Comparison of ENCODE assay signal across 25 cellular contexts in the genomic region with DNA sequence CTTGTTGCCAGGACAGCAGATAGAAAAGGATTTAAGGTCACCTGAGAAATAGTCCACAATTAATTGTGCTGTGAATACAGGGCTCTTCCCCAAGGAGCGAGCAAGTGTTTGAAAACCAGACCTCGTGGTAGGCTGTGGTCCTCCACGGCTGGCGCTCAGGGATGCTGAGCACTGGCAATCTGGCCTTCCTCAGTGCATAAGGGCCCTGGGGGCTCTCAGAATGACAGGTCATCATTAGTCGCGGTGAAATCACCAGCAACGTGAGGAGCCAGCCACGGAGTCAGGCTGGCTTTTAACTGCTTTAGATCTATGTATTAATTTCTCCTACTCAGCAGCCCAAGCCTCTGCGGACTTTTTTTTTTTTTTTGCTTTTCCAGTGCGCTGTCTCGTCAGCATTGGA.
A peak's percentile ranks its signal among the peaks of the same experiment; 100 is the strongest.
DNase-seq lines count a peak whose midpoint lies in the region; ATAC-seq, FAIRE-seq and TF ChIP-seq lines count a peak whose summit lies in the region.
"Had no signal": no experiment of that assay in that cellular context is flagged by ENCODE, and none has a peak within 500 bp of the region (broad histone marks: within the 10 kb centered on the region; RNA-seq: fewer than 3 reads in every experiment).

No MANE protein-coding gene starts in this region.

- RAD21 ChIA-PET in GM12878 (lab: Charles Lee; ENCODE audit: unreplicated experiment), result interaction anchor here (0.7 kb wide), 1 partner anchor 67 kb away, joined by 3 read pairs; no protein-coding TSS in a partner anchor

- H3K36me3 ChIP-seq in GM23248 (ENCODE audit: low read depth) (no peaks in the 10 kb centered on the region), GM12878 (ENCODE audit: control insufficient read depth in 2 of 2, insufficient read depth in 2 of 2, low read length in 1 of 2) (no peaks in the 10 kb centered on the region)
- H3K36me3 ChIP-seq: heart left ventricle, tibial artery had no signal

- H3K4me1 ChIP-seq in GM23248 (ENCODE audit: insufficient read depth) (peaks cover 30% of the 10 kb centered on the region), GM12878 (ENCODE audit: control insufficient read depth, insufficient read depth, low read length) (no peaks in the 10 kb centered on the region)

- TF ChIP-seq RAD21 in GM12878 (IDR thresholded peaks at IDR 0.05; ENCODE audit: insufficient read depth, low read depth, low read length), result no peak

- CTCF ChIA-PET in GM12878 (lab: Yijun Ruan, JAX), result no interaction called here

- SMC1A ChIA-PET in GM12878 (lab: Charles Lee; ENCODE audit: uncharacterized antibody, unreplicated experiment), result interaction anchor here (1.3 kb wide), 1 partner anchor 16 kb away, joined by 3 read pairs; no protein-coding TSS in a partner anchor

- peaks cover 24% of the 10 kb centered on the region for H3F3A ChIP-seq in GM23248 (ENCODE audit: insufficient read depth)

- no peak for TF ChIP-seq POLR2A in GM12878 (IDR thresholded peaks at IDR 0.05; ENCODE audit: low read depth, low read length)

- H3K27ac Mint-ChIP-seq in mesothelial cell of epicardium, result peak overlapping the region; percentile 34

- no peak overlapping the region for H3K4me3 Mint-ChIP-seq in mesothelial cell of epicardium

- BruUV-seq in GM12878 (replicated peaks; lab: Mats Ljungman, UMichigan), result no TSS peak

- 0 out of 2 replicates have a peak, but pooled peaks cover 12% of the 10 kb centered on the region for H3K79me2 ChIP-seq in GM23248 (ENCODE audit: insufficient read depth)
- H3K79me2 ChIP-seq in GM12878 (ENCODE audit: control insufficient read depth, insufficient read depth, low read length), result no peaks in the 10 kb centered on the region

- in situ Hi-C loops in GM23248 (cut with MboI) (no loop called here), GM12878 (cut with MboI) (no loop called here)

- no peaks in the 10 kb centered on the region for H3K9me2 ChIP-seq in GM23248 (ENCODE audit: insufficient read depth)

- WGBS in GM23248 (ENCODE audit: low coverage in 1 of 2, low lambda C conversion rate in 2 of 2, missing lambda C conversion rate in 2 of 2), 2 experiments, result 75 to 76% methylated on average over 11 of the region's 11 CpGs
- WGBS in GM12878 (ENCODE audit: insufficient coverage, insufficient replicate concordance, low lambda C conversion rate, missing lambda C conversion rate), result 53% methylated on average over 11 of the region's 11 CpGs

- DNase-seq in GM23248, result peak; percentile 39
- peak; percentile 59 for DNase-seq in NCI-H2227 treated with DMSO at 0.1 percent for 48 hours (lab: John Stamatoyannopoulos, UW)
- DNase-seq in GM12878 (ENCODE audit: low read depth, low spot score), result no peak
- no peak for DNase-seq in mesothelial cell of epicardium (ENCODE audit: low spot score in 2 of 2, unreplicated experiment in 2 of 2)
- DNase-seq in NCI-H1694 (lab: John Stamatoyannopoulos, UW), result no peak
- DNase-seq in HuH-7.5 (ENCODE audit: low spot score), result no peak
- DNase-seq: activated CD4-positive, alpha-beta T cell treated with anti-CD3 and anti-CD28 coated beads for 1 hour; activated CD8-positive, alpha-beta memory T cell treated with anti-CD3 and anti-CD28 coated beads for 24 hours; activated naive CD4-positive, alpha-beta T cell treated with anti-CD3 and anti-CD28 coated beads, Interleukin-2, amount 50 U/mL, for 16 hours; activated T-cell treated with anti-CD3 and anti-CD28 coated beads, Interleukin-2, amount 50 U/mL, for 48 hours; Calu3; GF-D8; heart left ventricle; MV-4-11; NCI-H774; stimulated activated naive CD4-positive, alpha-beta T cell treated with Interleukin-2 at 50 U/mL for 16 hours; T1000; tibial artery had no signal

- intact Hi-C loops in GM12878 (cut with micrococcal nuclease; ENCODE audit: unreplicated experiment), result no loop called here

- H2AFZ ChIP-seq in GM23248, result no peak overlapping the region
- H2AFZ ChIP-seq in GM12878 (ENCODE audit: control insufficient read depth, low read depth, low read length), result no peak overlapping the region

- H3K27me3 Mint-ChIP-seq in mesothelial cell of epicardium (ENCODE audit: low read depth), result no peaks in the 10 kb centered on the region

- POLR2A ChIA-PET in GM12878 (lab: Charles Lee), result interaction anchor here (1.4 kb wide), 1 partner anchor 13 kb away, joined by 4 read pairs; no protein-coding TSS in a partner anchor

- peaks cover 55% of the 10 kb centered on the region for H3K4me1 Mint-ChIP-seq in mesothelial cell of epicardium

- ATAC-seq in GM12878 (peak; percentile 24; the same call in 2 of the 3 replicates), HG03342 (IDR thresholded peaks at IDR 0.05; ENCODE audit: unreplicated experiment) (no peak)
- ATAC-seq: HepG2, sciatic nerve had no signal

- FAIRE-seq in GM12878 (lab: Jason Lieb, UNC), result no peak
- FAIRE-seq: colon, GM19239, H54, HepG2 had no signal

- H4K20me1 ChIP-seq in GM23248 (ENCODE audit: insufficient read depth), result no peaks in the 10 kb centered on the region
- H4K20me1 ChIP-seq in GM12878 (ENCODE audit: control insufficient read depth, insufficient read depth), result no peaks in the 10 kb centered on the region

- H3K4me3 ChIP-seq in GM23248 (no peak overlapping the region), GM12878 (no peak overlapping the region)
- H3K4me3 ChIP-seq: heart left ventricle, lung, tibial artery had no signal

- H3K27ac ChIP-seq in GM23248 (no peak overlapping the region), GM12878 (ENCODE audit: control insufficient read depth, insufficient read depth) (no peak overlapping the region)
- H3K27ac ChIP-seq: tibial artery had no signal

- peaks cover 3% of the 10 kb centered on the region for H3K36me3 Mint-ChIP-seq in mesothelial cell of epicardium

- no peak overlapping the region for H3K9ac ChIP-seq in GM23248
- H3K9ac ChIP-seq in GM12878 (ENCODE audit: control insufficient read depth, insufficient read depth, low read length), result no peak overlapping the region

- H3K9me3 ChIP-seq in GM23248 (ENCODE audit: low read depth), result no peaks in the 10 kb centered on the region
- no peaks in the 10 kb centered on the region for H3K9me3 ChIP-seq in GM12878 (replicated peaks; ENCODE audit: control insufficient read depth, insufficient read depth, low read length)
- H3K9me3 ChIP-seq: heart left ventricle, tibial artery had no signal

- H3K27me3 ChIP-seq in GM23248 (replicated peaks; ENCODE audit: insufficient read depth) (no peaks in the 10 kb centered on the region), GM12878 (replicated peaks in 1 of 2; ENCODE audit: control insufficient read depth in 2 of 2, insufficient read depth in 2 of 2, low read length in 1 of 2) (no peaks in the 10 kb centered on the region)
- H3K27me3 ChIP-seq: heart left ventricle, tibial artery had no signal

- TF ChIP-seq EP300 in GM12878 (IDR thresholded peaks at IDR 0.05; ENCODE audit: borderline replicate concordance in 1 of 2, control insufficient read depth in 1 of 2, low read depth in 2 of 2, low read length in 2 of 2), result no peak

- H3K4me2 ChIP-seq in GM23248 (ENCODE audit: unreplicated experiment) (no peak overlapping the region), GM12878 (ENCODE audit: control insufficient read depth, insufficient read depth) (no peak overlapping the region)

- H3K9me3 Mint-ChIP-seq in mesothelial cell of epicardium, result peaks cover 18% of the 10 kb centered on the region

- no peak for TF ChIP-seq CTCF in GM12878 (IDR thresholded peaks at IDR 0.05 in 2 of 3, conservative IDR thresholded peaks at IDR 0.05 in 1 of 3; ENCODE audit: control insufficient read depth in 2 of 3, extremely low read depth in 1 of 3, insufficient read depth in 1 of 3, low read depth in 3 of 3, low read length in 3 of 3)
- no peak for TF ChIP-seq CTCF in mesothelial cell of epicardium (IDR thresholded peaks at IDR 0.05; ENCODE audit: unreplicated experiment)

TF ChIP-seq in GM12878, 131 proteins besides CTCF, POLR2A, EP300 and RAD21:
- TF ChIP-seq EZH2 (IDR thresholded peaks at IDR 0.05; ENCODE audit: borderline replicate concordance, control insufficient read depth, low read depth, low read length) (no peak), MEF2A (IDR thresholded peaks at IDR 0.05; ENCODE audit: insufficient read depth, low read depth, low read length) (no peak)
- TF ChIP-seq, protein P1, sequence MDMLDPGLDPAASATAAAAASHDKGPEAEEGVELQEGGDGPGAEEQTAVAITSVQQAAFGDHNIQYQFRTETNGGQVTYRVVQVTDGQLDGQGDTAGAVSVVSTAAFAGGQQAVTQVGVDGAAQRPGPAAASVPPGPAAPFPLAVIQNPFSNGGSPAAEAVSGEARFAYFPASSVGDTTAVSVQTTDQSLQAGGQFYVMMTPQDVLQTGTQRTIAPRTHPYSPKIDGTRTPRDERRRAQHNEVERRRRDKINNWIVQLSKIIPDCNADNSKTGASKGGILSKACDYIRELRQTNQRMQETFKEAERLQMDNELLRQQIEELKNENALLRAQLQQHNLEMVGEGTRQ (IDR thresholded peaks at IDR 0.05; ENCODE audit: borderline replicate concordance, low read depth, low read length), result no peak
TF ChIP-seq in GM12878: peak in this region for 0.

Comparison
In these comparisons a context has a peak if more than half of its experiments do, and no peak if none do; other contexts are left out.
1. DNase-seq: peak in GM23248 (single experiment) and NCI-H2227 treated with DMSO at 0.1 percent for 48 hours (single experiment); none in GM12878 (single experiment), mesothelial cell of epicardium (0 of 2), NCI-H1694 (single experiment) and HuH-7.5 (single experiment).